26 cellular contexts compared by ENCODE assay signal in genomic region chrX:85089321-85089840, GRCh38.
"Had no signal": no experiment of that assay in that cellular context is flagged by ENCODE, and none has a peak within 500 bp of the region (broad histone marks: within the 10 kb centered on the region; RNA-seq: fewer than 3 reads in every experiment).

No MANE protein-coding gene starts in this region.

- H3K4me3 ChIP-seq: stomach, suprapubic skin, testis, thoracic aorta, thyroid gland, tibial artery, tibial nerve, transverse colon, upper lobe of left lung, upper lobe of right lung, uterus, vagina had no signal

- H3K27ac ChIP-seq: stomach, suprapubic skin, testis, thoracic aorta, thyroid gland, tibial artery, tibial nerve, transverse colon, upper lobe of left lung, upper lobe of right lung, uterus, vagina had no signal

- H3K9me3 ChIP-seq: stomach, suprapubic skin, testis, thoracic aorta, thyroid gland, tibial artery, tibial nerve, transverse colon, upper lobe of left lung, upper lobe of right lung, uterus, vagina had no signal

- H3K27me3 ChIP-seq: suprapubic skin, testis, thyroid gland, tibial artery, tibial nerve, transverse colon, upper lobe of left lung, upper lobe of right lung, uterus, vagina had no signal

- DNase-seq: stimulated activated CD4-positive, alpha-beta T cell treated with anti-CD3 and anti-CD28 coated beads, Interleukin-2, amount 100 ng/mL, for 48 hours; stimulated activated CD4-positive, alpha-beta T cell treated with anti-CD3 and anti-CD28 coated beads, Interleukin-4, amount 100 ng/mL, for 1 hour; stimulated activated CD4-positive, alpha-beta T cell treated with anti-CD3 and anti-CD28 coated beads, Interleukin-4, amount 100 ng/mL, for 24 hours; stimulated activated CD4-positive, alpha-beta T cell treated with anti-CD3 and anti-CD28 coated beads, Interleukin-4, amount 100 ng/mL, for 4 hours; stimulated activated CD8-positive, alpha-beta memory T cell treated with anti-CD3 and anti-CD28 coated beads, Interleukin-4, amount 100 ng/mL, for 48 hours; stimulated activated naive B cell treated with anti-CD40 and anti-IgM and Interleukin-4, amounts not matched to agents 10 μg/mL and 1 μg/mL and 100 μg/mL, for 72 hours; stimulated activated naive CD4-positive, alpha-beta T cell; stimulated activated naive CD4-positive, alpha-beta T cell treated with Interleukin-2 at 50 U/mL for 16 hours; stimulated activated naive CD8-positive, alpha-beta T cell treated with anti-CD3 and anti-CD28 coated beads, Interleukin-15, amount 100 ng/mL, for 72 hours; stimulated activated naive CD8-positive, alpha-beta T cell treated with anti-CD3 and anti-CD28 coated beads, Interleukin-15, Interleukin-2, amounts not matched to agents 100 U/mL and 50 U/mL, for 24 hours; stomach; substantia nigra; testis; thyroid gland; tibial artery; transverse colon; trophoblast cell; upper lobe of left lung; upper lobe of right lung; uterus had no signal

- H3K4me1 ChIP-seq: stomach, suprapubic skin, testis, thyroid gland, tibial artery, tibial nerve, transverse colon, upper lobe of left lung, upper lobe of right lung, uterus, vagina had no signal

- ATAC-seq: stimulated activated effector memory CD8-positive, alpha-beta T cell treated with anti-CD3 and anti-CD28 coated beads, Interleukin-12 subunit alpha, Interleukin-12 subunit beta, amount 100 ng/mL, for 72 hours; stimulated activated memory B cell treated with anti-CD40 and anti-IgM and Interleukin-4, amounts not matched to agents 10 μg/mL and 1 μg/mL and 100 μg/mL, for 72 hours; stimulated activated naive B cell treated with anti-CD40 and anti-IgM and Interleukin-4, amounts not matched to agents 10 μg/mL and 1 μg/mL and 100 μg/mL, for 72 hours; stimulated activated naive CD8-positive, alpha-beta T cell treated with anti-CD3 and anti-CD28 coated beads, Interleukin-15, amount 100 ng/mL, for 72 hours; stimulated activated naive CD8-positive, alpha-beta T cell treated with anti-CD3 and anti-CD28 coated beads, Interleukin-15, Interleukin-2, amounts not matched to agents 100 U/mL and 50 U/mL, for 24 hours; upper lobe of right lung had no signal

- H3K36me3 ChIP-seq: suprapubic skin, thyroid gland, transverse colon, upper lobe of left lung, upper lobe of right lung, uterus, vagina had no signal
